11 cellular contexts compared by ENCODE assay signal in the genomic region with DNA sequence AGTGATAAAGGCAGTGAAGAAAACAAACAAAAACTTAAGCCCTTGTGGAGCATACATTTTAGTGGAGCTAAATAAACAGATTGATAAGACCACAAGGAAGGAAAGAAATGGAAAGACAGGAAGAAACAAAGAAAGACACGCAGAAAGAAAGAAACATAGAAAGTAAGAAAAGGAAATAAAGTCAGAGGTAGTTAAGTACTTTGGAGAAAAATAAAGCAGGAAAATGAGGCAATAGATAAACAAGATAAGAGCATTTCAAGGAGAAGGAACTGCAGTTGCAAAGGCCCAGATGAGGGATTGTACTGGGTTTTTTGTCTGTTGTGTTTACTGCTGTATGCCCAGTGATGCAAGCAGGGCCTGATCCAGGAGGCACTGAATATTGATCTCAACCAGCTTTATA. TPM values are rescaled to one million over a fixed set of nuclear protein-coding genes. Genes with fewer than 3 reads are reported as not detected.
DNase-seq lines count a peak whose midpoint lies in the region; ATAC-seq, FAIRE-seq and TF ChIP-seq lines count a peak whose summit lies in the region.
"Had no signal": no experiment of that assay in that cellular context is flagged by ENCODE, and none has a peak within 500 bp of the region (broad histone marks: within the 10 kb centered on the region; RNA-seq: fewer than 3 reads in every experiment).

No MANE protein-coding gene starts in this region.

- H3K9me3 Mint-ChIP-seq in activated naive CD8-positive, alpha-beta T cell treated with anti-CD3 and anti-CD28 coated beads for 36 hours, result peaks cover 2% of the 10 kb centered on the region

- H3K9me3 ChIP-seq in cardiac muscle cell (ENCODE audit: low read depth) (no peaks in the 10 kb centered on the region), kidney (ENCODE audit: control insufficient read depth in 1 of 2, low read length in 2 of 2) (peaks cover 0 to 3% of the 10 kb centered on the region in 2 donors), tibial artery (no peaks in the 10 kb centered on the region)

- H3K36me3 ChIP-seq in cardiac muscle cell, result no peaks in the 10 kb centered on the region
- peaks cover 5 to 8% of the 10 kb centered on the region in 2 donors for H3K36me3 ChIP-seq in kidney (ENCODE audit: control insufficient read depth in 1 of 2, insufficient read depth in 2 of 2, low read length in 2 of 2)
- H3K36me3 ChIP-seq in tibial artery, result peaks cover 10 to 26% (median 14%) of the 10 kb centered on the region in 3 donors

- H3K27me3 ChIP-seq in cardiac muscle cell (peaks cover 22% of the 10 kb centered on the region), tibial artery (no peaks in the 10 kb centered on the region)

- peak overlapping the region; percentile 93 for H3K27ac Mint-ChIP-seq in activated naive CD8-positive, alpha-beta T cell treated with anti-CD3 and anti-CD28 coated beads for 36 hours

- no peaks in the 10 kb centered on the region for H3K27me3 Mint-ChIP-seq in activated naive CD8-positive, alpha-beta T cell treated with anti-CD3 and anti-CD28 coated beads for 36 hours

- H3K4me3 Mint-ChIP-seq in activated naive CD8-positive, alpha-beta T cell treated with anti-CD3 and anti-CD28 coated beads for 36 hours, result peak overlapping the region; percentile 96

- H3K4me1 Mint-ChIP-seq in activated naive CD8-positive, alpha-beta T cell treated with anti-CD3 and anti-CD28 coated beads for 36 hours, result peaks cover 26% of the 10 kb centered on the region

- peak overlapping the region in 1 of 2 donors; percentile 72 for H3K9ac ChIP-seq in kidney (ENCODE audit: low read length in 2 of 2)

- TF ChIP-seq CTCF in cardiac muscle cell (IDR thresholded peaks at IDR 0.05; ENCODE audit: low read depth, low read length), result no peak
- no peak for TF ChIP-seq CTCF in kidney (IDR thresholded peaks at IDR 0.05; ENCODE audit: borderline replicate concordance, extremely low read depth, insufficient read depth)
- no peak for TF ChIP-seq CTCF in tibial artery (IDR thresholded peaks at IDR 0.05)

- peak in 1 of 2 donors; percentile 29 for DNase-seq in cardiac muscle cell (ENCODE audit: low read depth in 1 of 2, low spot score in 1 of 2)
- DNase-seq in Right ventricle myocardium inferior (ENCODE audit: missing footprints), result no peak
- DNase-seq in activated naive CD8-positive, alpha-beta T cell treated with anti-CD3 and anti-CD28 coated beads for 36 hours, result no peak
- no peak for DNase-seq in kidney
- no peak for DNase-seq in tibial artery
- DNase-seq in SKM-1 (lab: John Stamatoyannopoulos, UW; ENCODE audit: unreplicated experiment), result no peak
- no peak for DNase-seq in HPDE6-E6E7 (ENCODE audit: extremely low spot score)
- DNase-seq: activated CD4-positive, alpha-beta T cell treated with anti-CD3 and anti-CD28 coated beads for 1 hour; EL; islet precursor cell had no signal

- H3K36me3 Mint-ChIP-seq in activated naive CD8-positive, alpha-beta T cell treated with anti-CD3 and anti-CD28 coated beads for 36 hours, result peaks cover 28% of the 10 kb centered on the region

- no peak for ATAC-seq in Right ventricle myocardium inferior
- ATAC-seq in GM21447 (IDR thresholded peaks at IDR 0.05; ENCODE audit: unreplicated experiment), result no peak

- intact Hi-C loops in Right ventricle myocardium inferior (cut with DNase I), result no loop called here
- intact Hi-C loops in kidney (cut with DNase I), result no loop called here
- intact Hi-C loops in tibial artery (cut with DNase I; ENCODE audit: low total_unique reads), result loop anchor here (2.0 to 10.0 kb wide), 2 partner anchors 52 to 286 kb away; partner anchors contain the start of genes EIF3K, HNRNPL and MAP4K1

- H3K27ac ChIP-seq in cardiac muscle cell (no peak overlapping the region), kidney (ENCODE audit: low read depth in 2 of 2, low read length in 2 of 2) (no peak overlapping the region), tibial artery (peak overlapping the region; percentile 82 to 92)

- H3K4me1 ChIP-seq in cardiac muscle cell (ENCODE audit: low read depth) (no peaks in the 10 kb centered on the region), kidney (ENCODE audit: control insufficient read depth in 1 of 2, insufficient read depth in 1 of 2, low read depth in 1 of 2, low read length in 2 of 2) (peaks cover 9 to 11% of the 10 kb centered on the region in 2 donors), tibial artery (peaks cover 0 to 38% (median 23%) of the 10 kb centered on the region in 4 donors)

- H3K4me3 ChIP-seq in cardiac muscle cell (peak overlapping the region; percentile 62), kidney (ENCODE audit: low read length in 2 of 2) (peak overlapping the region; percentile 73 to 74), tibial artery (peak overlapping the region; percentile 63 to 88)

- FAIRE-seq in kidney (lab: Jason Lieb, UNC), result no peak

RNA-seq across cellular contexts. Expression of gene NFKBIB, which starts 1.0 kb away (rescaled TPM):
- total RNA-seq in cardiac muscle cell (14.7 and 26.9 TPM in 2 replicates), Right ventricle myocardium inferior (17.9 TPM), kidney (23.2 TPM)
- polyA plus RNA-seq in cardiac muscle cell (19.6 and 21.5 TPM in 2 replicates), kidney (ENCODE audit: insufficient read depth, low read depth, low replicate concordance) (37.6 TPM)
- total RNA-seq in activated naive CD8-positive, alpha-beta T cell treated with anti-CD3 and anti-CD28 coated beads for 36 hours, result 10 to 100 TPM; 85.7 to 86.2 TPM

RNA-seq across cellular contexts. Expression of gene SIRT2, which starts 1.4 kb away (rescaled TPM):
- total RNA-seq in cardiac muscle cell, result 33.4 and 42.2 TPM in 2 replicates
- polyA plus RNA-seq in cardiac muscle cell, result 33.5 and 40.7 TPM in 2 replicates
- total RNA-seq in Right ventricle myocardium inferior, result 99.8 TPM
- total RNA-seq in activated naive CD8-positive, alpha-beta T cell treated with anti-CD3 and anti-CD28 coated beads for 36 hours, result 10 to 100 TPM; 19.4 to 21.2 TPM
- total RNA-seq in kidney, result 36.0 TPM
- polyA plus RNA-seq in kidney (ENCODE audit: insufficient read depth, low read depth, low replicate concordance), result 56.9 TPM

RNA-seq across cellular contexts. Expression of gene CCER2, which starts 11.2 kb away (rescaled TPM):
- total RNA-seq in cardiac muscle cell, result 1.4 and 2.6 TPM in 2 replicates
- 3.0 and 3.1 TPM in 2 replicates for polyA plus RNA-seq in cardiac muscle cell
- total RNA-seq in Right ventricle myocardium inferior, result not detected
- total RNA-seq in activated naive CD8-positive, alpha-beta T cell treated with anti-CD3 and anti-CD28 coated beads for 36 hours, result 1 to 10 TPM in 1 of 2 experiments, under 1 TPM in 1; 0.96 to 1.5 TPM
- 0.47 TPM for total RNA-seq in kidney
- not detected for polyA plus RNA-seq in kidney (ENCODE audit: insufficient read depth, low read depth, low replicate concordance)

RNA-seq across cellular contexts. Expression of gene RINL, which starts 22.7 kb away (rescaled TPM):
- total RNA-seq in cardiac muscle cell, result 8.4 and 8.9 TPM in 2 replicates
- 3.9 and 10.6 TPM in 2 replicates for polyA plus RNA-seq in cardiac muscle cell
- total RNA-seq in Right ventricle myocardium inferior, result 4.1 TPM
- total RNA-seq in activated naive CD8-positive, alpha-beta T cell treated with anti-CD3 and anti-CD28 coated beads for 36 hours, result 10 to 100 TPM; 74.0 to 75.0 TPM
- 13.0 TPM for total RNA-seq in kidney
- polyA plus RNA-seq in kidney (ENCODE audit: insufficient read depth, low read depth, low replicate concordance), result 9.5 TPM

RNA-seq across cellular contexts. Expression of gene SARS2, which starts 29.7 kb away (rescaled TPM):
- total RNA-seq in cardiac muscle cell (37.2 and 43.0 TPM in 2 replicates), Right ventricle myocardium inferior (16.0 TPM), kidney (30.6 TPM)
- polyA plus RNA-seq in cardiac muscle cell (52.3 and 78.9 TPM in 2 replicates), kidney (ENCODE audit: insufficient read depth, low read depth, low replicate concordance) (34.8 TPM)
- 10 to 100 TPM; 39.8 to 43.2 TPM for total RNA-seq in activated naive CD8-positive, alpha-beta T cell treated with anti-CD3 and anti-CD28 coated beads for 36 hours

Comparison
In these comparisons a context has a peak if more than half of its experiments do, and no peak if none do; other contexts are left out.
1. H3K27ac ChIP-seq: peak in tibial artery (2 of 2); none in cardiac muscle cell (single experiment) and kidney (0 of 2).
2. Peak in every context shown above with its lines, with median percentiles within 50 percentile points of each other: H3K4me3 ChIP-seq.